1 cellular context compared by ENCODE assay signal in genomic region chr11:75214411-75214821, GRCh38.
TF ChIP-seq lines count a peak whose summit lies in the region.

No MANE protein-coding gene starts in this region.

TF ChIP-seq in SK-N-SH treated with all-trans-retinoic acid at 6 μM for 48 hours, 23 proteins besides CTCF, POLR2A, EP300 and RAD21 (continued from another document):
- TF ChIP-seq, protein P1, sequence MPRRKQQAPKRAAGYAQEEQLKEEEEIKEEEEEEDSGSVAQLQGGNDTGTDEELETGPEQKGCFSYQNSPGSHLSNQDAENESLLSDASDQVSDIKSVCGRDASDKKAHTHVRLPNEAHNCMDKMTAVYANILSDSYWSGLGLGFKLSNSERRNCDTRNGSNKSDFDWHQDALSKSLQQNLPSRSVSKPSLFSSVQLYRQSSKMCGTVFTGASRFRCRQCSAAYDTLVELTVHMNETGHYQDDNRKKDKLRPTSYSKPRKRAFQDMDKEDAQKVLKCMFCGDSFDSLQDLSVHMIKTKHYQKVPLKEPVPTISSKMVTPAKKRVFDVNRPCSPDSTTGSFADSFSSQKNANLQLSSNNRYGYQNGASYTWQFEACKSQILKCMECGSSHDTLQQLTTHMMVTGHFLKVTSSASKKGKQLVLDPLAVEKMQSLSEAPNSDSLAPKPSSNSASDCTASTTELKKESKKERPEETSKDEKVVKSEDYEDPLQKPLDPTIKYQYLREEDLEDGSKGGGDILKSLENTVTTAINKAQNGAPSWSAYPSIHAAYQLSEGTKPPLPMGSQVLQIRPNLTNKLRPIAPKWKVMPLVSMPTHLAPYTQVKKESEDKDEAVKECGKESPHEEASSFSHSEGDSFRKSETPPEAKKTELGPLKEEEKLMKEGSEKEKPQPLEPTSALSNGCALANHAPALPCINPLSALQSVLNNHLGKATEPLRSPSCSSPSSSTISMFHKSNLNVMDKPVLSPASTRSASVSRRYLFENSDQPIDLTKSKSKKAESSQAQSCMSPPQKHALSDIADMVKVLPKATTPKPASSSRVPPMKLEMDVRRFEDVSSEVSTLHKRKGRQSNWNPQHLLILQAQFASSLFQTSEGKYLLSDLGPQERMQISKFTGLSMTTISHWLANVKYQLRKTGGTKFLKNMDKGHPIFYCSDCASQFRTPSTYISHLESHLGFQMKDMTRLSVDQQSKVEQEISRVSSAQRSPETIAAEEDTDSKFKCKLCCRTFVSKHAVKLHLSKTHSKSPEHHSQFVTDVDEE (CRISPR knock-in tag; IDR thresholded peaks at IDR 0.05): 0 out of 2 replicates have a peak, but pooled peaks have one; percentile 63
- no peak; the same call in 1 of the 2 replicates for TF ChIP-seq ZNF565 (CRISPR knock-in tag; conservative IDR thresholded peaks at IDR 0.05; ENCODE audit: low read depth)
